In the genomic region with DNA sequence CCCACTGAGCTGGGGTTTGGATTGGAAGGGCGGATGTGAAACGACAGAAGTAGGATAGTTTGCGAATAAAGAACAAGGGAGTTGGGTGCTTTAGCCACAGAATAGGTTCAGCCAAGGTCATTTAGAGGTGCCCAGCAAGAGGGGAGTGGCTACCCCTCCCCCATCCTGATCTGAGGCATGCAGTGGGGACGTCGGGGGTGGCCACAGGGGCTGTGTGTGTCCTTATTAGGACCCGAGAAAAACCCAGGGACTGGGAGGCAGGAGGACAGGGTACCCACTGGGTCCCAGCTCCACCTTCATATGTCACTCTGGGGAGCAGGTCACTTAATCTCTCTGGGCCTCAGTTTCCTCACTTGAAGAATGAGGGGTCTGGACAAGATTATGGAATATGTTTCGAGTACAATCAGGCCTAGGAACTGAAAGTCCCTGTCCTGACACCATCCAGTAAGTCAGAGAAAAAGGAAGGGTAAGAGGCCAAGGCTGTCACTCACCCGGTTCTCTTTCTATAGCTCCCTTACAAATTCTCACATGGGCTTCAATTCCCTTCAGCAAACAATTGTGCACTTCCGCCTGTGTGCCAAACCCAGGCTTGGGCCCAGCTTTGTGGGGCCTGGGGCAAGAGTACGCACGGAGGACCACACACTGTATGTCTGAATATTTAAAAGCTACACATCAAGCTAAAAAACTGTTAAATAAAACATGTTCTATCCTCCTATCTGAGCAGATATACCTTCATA, we compare ENCODE assay signal across 9 cellular contexts. TPM values are rescaled to one million over a fixed set of nuclear protein-coding genes. Genes with fewer than 3 reads are reported as not detected.
DNase-seq lines count a peak whose midpoint lies in the region; ATAC-seq and TF ChIP-seq lines count a peak whose summit lies in the region.
"Had no signal": no experiment of that assay in that cellular context is flagged by ENCODE, and none has a peak within 500 bp of the region (broad histone marks: within the 10 kb centered on the region; RNA-seq: fewer than 3 reads in every experiment).

No MANE protein-coding gene starts in this region.

- peak overlapping the region; percentile 89 for H3K27ac Mint-ChIP-seq in activated T-cell treated with anti-CD3 and anti-CD28 coated beads, Interleukin-2, amount 50 U/mL, for 24 hours
- H3K27ac Mint-ChIP-seq in activated B cell treated with CpG ODN at 0.5 μM for 24 hours: peak overlapping the region; percentile 53

- H3K4me3 ChIP-seq in iPS-18a (ENCODE audit: low read length) (peak overlapping the region; percentile 54), thoracic aorta (peak overlapping the region; percentile 63)

- ATAC-seq in activated B cell treated with CpG ODN at 0.5 μM for 24 hours (ENCODE audit: low read depth) (no peak), thoracic aorta (ENCODE audit: insufficient number of reproducible peaks, low FRiP score, low read depth) (no peak)

- CTCF ChIA-PET in activated B cell treated with CpG ODN at 0.5 μM for 24 hours (lab: Charles Lee): interaction anchor here (1.9 kb wide), 1 partner anchor 263 kb away, joined by 6 read pairs; no protein-coding TSS in a partner anchor

- H3K9me3 ChIP-seq in iPS-18a (ENCODE audit: control insufficient read depth, low read depth, low read length) (peaks cover 3% of the 10 kb centered on the region), thoracic aorta (no peaks in the 10 kb centered on the region)

- intact Hi-C loops in activated B cell treated with CpG ODN at 0.5 μM for 24 hours (cut with micrococcal nuclease): loop anchor here (1.0 to 5.0 kb wide), 4 partner anchors 69 to 289 kb away; partner anchors contain the start of gene DDX3X

- H3K36me3 Mint-ChIP-seq in activated T-cell treated with anti-CD3 and anti-CD28 coated beads, Interleukin-2, amount 50 U/mL, for 24 hours (ENCODE audit: low read depth): no peaks in the 10 kb centered on the region
- no peaks in the 10 kb centered on the region for H3K36me3 Mint-ChIP-seq in activated B cell treated with CpG ODN at 0.5 μM for 24 hours (ENCODE audit: low read depth)

- H3K9me3 Mint-ChIP-seq in activated T-cell treated with anti-CD3 and anti-CD28 coated beads, Interleukin-2, amount 50 U/mL, for 24 hours: no peaks in the 10 kb centered on the region
- no peaks in the 10 kb centered on the region for H3K9me3 Mint-ChIP-seq in activated B cell treated with CpG ODN at 0.5 μM for 24 hours

- TF ChIP-seq CTCF in activated B cell treated with CpG ODN at 0.5 μM for 24 hours (IDR thresholded peaks at IDR 0.05): no peak
- no peak for TF ChIP-seq CTCF in thoracic aorta (IDR thresholded peaks at IDR 0.05)

- no peak overlapping the region for H3K9ac ChIP-seq in iPS-18a (ENCODE audit: low read length)

- no peak overlapping the region for H3K27ac ChIP-seq in iPS-18a (ENCODE audit: low read length)
- H3K27ac ChIP-seq in thoracic aorta: peak overlapping the region; percentile 70 to 81

- H3K4me3 Mint-ChIP-seq in activated T-cell treated with anti-CD3 and anti-CD28 coated beads, Interleukin-2, amount 50 U/mL, for 24 hours: peak overlapping the region; percentile 66
- peak overlapping the region; percentile 73 for H3K4me3 Mint-ChIP-seq in activated B cell treated with CpG ODN at 0.5 μM for 24 hours

- POLR2A ChIA-PET in activated B cell treated with CpG ODN at 0.5 μM for 24 hours (lab: Charles Lee): interaction anchor here (0.6 to 1.1 kb wide), 4 partner anchors 15 to 292 kb away, joined by 3 to 5 read pairs (median 4); partner anchors contain the start of gene DDX3X

- H3K27me3 ChIP-seq in iPS-18a (ENCODE audit: control insufficient read depth, insufficient read depth, low read length): no peaks in the 10 kb centered on the region
- H3K27me3 ChIP-seq in thoracic aorta (replicated peaks; ENCODE audit: insufficient read depth): no peaks in the 10 kb centered on the region

- H3K36me3 ChIP-seq in iPS-18a (ENCODE audit: control insufficient read depth, low read depth, low read length) (no peaks in the 10 kb centered on the region), thoracic aorta (no peaks in the 10 kb centered on the region)

- H3K4me1 ChIP-seq in iPS-18a (ENCODE audit: control insufficient read depth, low read depth, low read length) (no peaks in the 10 kb centered on the region), thoracic aorta (ENCODE audit: control insufficient read depth in 1 of 2, low read depth in 2 of 2) (peaks cover 0 to 4% of the 10 kb centered on the region in 2 donors)

- peaks cover 44% of the 10 kb centered on the region for H3K27me3 Mint-ChIP-seq in activated T-cell treated with anti-CD3 and anti-CD28 coated beads, Interleukin-2, amount 50 U/mL, for 24 hours
- no peaks in the 10 kb centered on the region for H3K27me3 Mint-ChIP-seq in activated B cell treated with CpG ODN at 0.5 μM for 24 hours

- H3K4me1 Mint-ChIP-seq in activated T-cell treated with anti-CD3 and anti-CD28 coated beads, Interleukin-2, amount 50 U/mL, for 24 hours (ENCODE audit: low read depth): peaks cover 14% of the 10 kb centered on the region
- peaks cover 28% of the 10 kb centered on the region for H3K4me1 Mint-ChIP-seq in activated B cell treated with CpG ODN at 0.5 μM for 24 hours

- no peak for DNase-seq in activated T-cell treated with anti-CD3 and anti-CD28 coated beads, Interleukin-2, amount 50 U/mL, for 24 hours
- DNase-seq in activated T-cell treated with anti-CD3 and anti-CD28 coated beads, Interleukin-2, amount 50 U/mL, for 1 hour: no peak
- no peak for DNase-seq in activated B cell treated with CpG ODN at 0.5 μM for 24 hours
- DNase-seq in thoracic aorta (ENCODE audit: low spot score): no peak
- DNase-seq in effector CD4-positive, alpha-beta T cell: no peak
- no peak for DNase-seq in Kasumi-1 (lab: John Stamatoyannopoulos, UW)
- no peak for DNase-seq in activated CD8-positive, alpha-beta memory T cell treated with anti-CD3 and anti-CD28 coated beads, Interleukin-2, amount 50 U/mL, for 4 hours

RNA-seq across cellular contexts. Expression of gene NYX, which starts 4.2 kb away (rescaled TPM):
- total RNA-seq in activated B cell treated with CpG ODN at 0.5 μM for 24 hours (not detected in 2 replicates), thoracic aorta (not detected)
- total RNA-seq: subcutaneous adipose tissue had no signal
